ENCODE assay signal across 14 cellular contexts in the genomic region with DNA sequence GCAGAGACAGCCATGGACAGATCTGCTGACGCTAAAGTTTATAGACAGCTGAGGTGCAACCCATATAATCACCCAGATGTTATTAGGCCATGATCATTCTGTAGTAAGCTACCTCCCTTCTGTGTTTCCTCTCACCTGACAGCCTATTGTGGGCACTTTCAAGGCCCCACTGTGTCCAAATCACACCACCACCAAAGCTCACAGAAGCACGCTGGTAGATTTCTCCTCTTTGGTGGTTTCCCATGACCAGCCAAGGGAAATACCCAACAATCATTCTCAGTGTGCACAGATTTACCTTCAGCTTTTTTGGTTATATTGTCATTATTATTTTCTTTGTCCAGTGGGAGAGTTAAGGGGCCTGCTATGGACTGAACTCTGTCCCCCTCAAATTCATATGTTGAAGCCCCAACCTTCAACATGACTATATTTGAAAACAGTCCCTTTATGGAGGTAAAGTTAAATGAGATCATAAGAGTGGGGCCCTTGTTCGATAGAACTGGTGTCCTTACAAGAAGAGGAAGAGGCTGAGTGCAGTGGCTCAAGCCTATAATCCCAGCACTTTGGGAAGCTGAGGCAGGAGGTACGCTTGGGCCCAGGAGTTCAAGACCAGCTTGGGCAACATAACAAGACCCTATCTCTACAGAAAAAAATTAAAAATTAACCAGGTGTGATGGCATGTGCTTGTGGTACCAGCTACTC.
DNase-seq lines count a peak whose midpoint lies in the region; ATAC-seq and TF ChIP-seq lines count a peak whose summit lies in the region.
"Had no signal": no experiment of that assay in that cellular context is flagged by ENCODE, and none has a peak within 500 bp of the region (broad histone marks: within the 10 kb centered on the region; RNA-seq: fewer than 3 reads in every experiment).

No MANE protein-coding gene starts in this region.

- no peak overlapping the region for H2AFZ ChIP-seq in OCI-LY7 (ENCODE audit: low read length)

- CTCF ChIA-PET in OCI-LY7 (lab: Charles Lee; ENCODE audit: unreplicated experiment), result no interaction called here
- CTCF ChIA-PET in HEK293T (lab: Yijun Ruan, JAX), result no interaction called here

- no peaks in the 10 kb centered on the region for H3K9me2 ChIP-seq in OCI-LY7 (ENCODE audit: insufficient read depth, low read length)

- H3K36me3 ChIP-seq in OCI-LY7 (ENCODE audit: insufficient read depth, low read length), result peaks cover 98% of the 10 kb centered on the region

- H3K27ac Mint-ChIP-seq in activated CD4-positive, alpha-beta T cell treated with anti-CD3 and anti-CD28 coated beads, Interleukin-2, amount 10 ng/mL, durations not matched to agents 24 days and 14 days, result no peak overlapping the region
- H3K27ac Mint-ChIP-seq: immature natural killer cell had no signal

- H3K4me1 Mint-ChIP-seq in activated CD4-positive, alpha-beta T cell treated with anti-CD3 and anti-CD28 coated beads, Interleukin-2, amount 10 ng/mL, durations not matched to agents 24 days and 14 days, result no peaks in the 10 kb centered on the region
- H3K4me1 Mint-ChIP-seq: immature natural killer cell had no signal

- ATAC-seq in GM18508 (IDR thresholded peaks at IDR 0.05; ENCODE audit: insufficient read depth, unreplicated experiment) (peak; percentile 88), GM21390 (IDR thresholded peaks at IDR 0.05; ENCODE audit: unreplicated experiment) (peak; percentile 77), HG02981 (IDR thresholded peaks at IDR 0.05; ENCODE audit: unreplicated experiment) (peak; percentile 76)

- peak overlapping the region; percentile 65 for H3K27ac ChIP-seq in OCI-LY7 (ENCODE audit: low read depth, low read length, poor library complexity, severe bottlenecking)

- H3K79me2 ChIP-seq in OCI-LY7 (ENCODE audit: insufficient read depth, low read depth, low read length), result peaks cover 77% of the 10 kb centered on the region

- DNase-seq in OCI-LY7 (ENCODE audit: low spot score) (no peak), NOMO-1 treated with dmso at 0.1 percent for 144 hours (lab: John Stamatoyannopoulos, UW; ENCODE audit: unreplicated experiment) (no peak), HEK293T (ENCODE audit: extremely low spot score) (no peak), iPS-NIHi11 (ENCODE audit: low spot score) (no peak)
- DNase-seq in activated CD4-positive, alpha-beta T cell treated with anti-CD3 and anti-CD28 coated beads, Interleukin-2, amount 10 ng/mL, durations not matched to agents 24 days and 14 days, result no peak
- DNase-seq: C1 segment of cervical spinal cord; immature natural killer cell; NCI-H1092; NCI-H526; Right ventricle myocardium superior; stimulated activated CD4-positive, alpha-beta T cell treated with anti-CD3 and anti-CD28 coated beads, Interleukin-4, amount 100 ng/mL, for 1 hour had no signal

- no peaks in the 10 kb centered on the region for H3K36me3 Mint-ChIP-seq in activated CD4-positive, alpha-beta T cell treated with anti-CD3 and anti-CD28 coated beads, Interleukin-2, amount 10 ng/mL, durations not matched to agents 24 days and 14 days (ENCODE audit: low read depth)
- H3K36me3 Mint-ChIP-seq: immature natural killer cell had no signal

- H3K4me1 ChIP-seq in OCI-LY7 (ENCODE audit: insufficient read depth, low read length, poor library complexity, severe bottlenecking), result peaks cover 59% of the 10 kb centered on the region

- peaks cover 1% of the 10 kb centered on the region for H3K27me3 Mint-ChIP-seq in activated CD4-positive, alpha-beta T cell treated with anti-CD3 and anti-CD28 coated beads, Interleukin-2, amount 10 ng/mL, durations not matched to agents 24 days and 14 days

- no peak overlapping the region for H3K4me3 Mint-ChIP-seq in activated CD4-positive, alpha-beta T cell treated with anti-CD3 and anti-CD28 coated beads, Interleukin-2, amount 10 ng/mL, durations not matched to agents 24 days and 14 days
- H3K4me3 Mint-ChIP-seq: immature natural killer cell had no signal

- H3K9me3 ChIP-seq in OCI-LY7 (ENCODE audit: low read length), result peaks cover 7% of the 10 kb centered on the region; the same call in 1 of the 2 replicates

- TF ChIP-seq CTCF in OCI-LY7 (conservative IDR thresholded peaks at IDR 0.05; ENCODE audit: low read length), result no peak

- no peaks in the 10 kb centered on the region for H4K20me1 ChIP-seq in OCI-LY7 (ENCODE audit: insufficient read depth, low read length)

- intact Hi-C loops in OCI-LY7 (cut with micrococcal nuclease; ENCODE audit: unreplicated experiment), result no loop called here
- intact Hi-C loops in activated CD4-positive, alpha-beta T cell treated with anti-CD3 and anti-CD28 coated beads, Interleukin-2, amount 10 ng/mL, durations not matched to agents 24 days and 14 days (cut with micrococcal nuclease), result no loop called here

- H3K4me3 ChIP-seq in OCI-LY7 (ENCODE audit: low read depth, low read length, poor library complexity, severe bottlenecking), result no peak overlapping the region

- TSS peak; percentile 29 for BruUV-seq in OCI-LY7 (replicated peaks; lab: Mats Ljungman, UMichigan)

- peaks cover 4% of the 10 kb centered on the region for H3K9me3 Mint-ChIP-seq in activated CD4-positive, alpha-beta T cell treated with anti-CD3 and anti-CD28 coated beads, Interleukin-2, amount 10 ng/mL, durations not matched to agents 24 days and 14 days
- H3K9me3 Mint-ChIP-seq: immature natural killer cell had no signal

- H3K4me2 ChIP-seq in OCI-LY7 (ENCODE audit: low read length), result peak overlapping the region; percentile 25; the same call in 1 of the 2 replicates

- POLR2A ChIA-PET in OCI-LY7 (lab: Charles Lee), result interaction anchor here (0.6 to 7.0 kb wide), 9 partner anchors 9 to 54 kb away, joined by 3 to 60 read pairs (median 3); no protein-coding TSS in a partner anchor
- POLR2A ChIA-PET in HEK293T (lab: Yijun Ruan, JAX), result no interaction called here

TF ChIP-seq in HEK293T, 16 proteins besides CTCF, POLR2A, EP300 and RAD21:
- TF ChIP-seq L3MBTL2 (conservative IDR thresholded peaks at IDR 0.05) (no peak), BHLHE40 (IDR thresholded peaks at IDR 0.05; ENCODE audit: borderline replicate concordance) (no peak), FOXA1 (IDR thresholded peaks at IDR 0.05) (no peak), SP1 (IDR thresholded peaks at IDR 0.05) (no peak), SUZ12 (IDR thresholded peaks at IDR 0.05) (no peak), FOXK2 (IDR thresholded peaks at IDR 0.05) (no peak), FOXM1 (IDR thresholded peaks at IDR 0.05; ENCODE audit: borderline replicate concordance) (no peak), ARNT (IDR thresholded peaks at IDR 0.05) (no peak), ZNF384 (IDR thresholded peaks at IDR 0.05) (no peak), TARDBP (IDR thresholded peaks at IDR 0.05) (no peak), HDGF (IDR thresholded peaks at IDR 0.05; ENCODE audit: borderline replicate concordance) (no peak)
- TF ChIP-seq, protein P1, sequence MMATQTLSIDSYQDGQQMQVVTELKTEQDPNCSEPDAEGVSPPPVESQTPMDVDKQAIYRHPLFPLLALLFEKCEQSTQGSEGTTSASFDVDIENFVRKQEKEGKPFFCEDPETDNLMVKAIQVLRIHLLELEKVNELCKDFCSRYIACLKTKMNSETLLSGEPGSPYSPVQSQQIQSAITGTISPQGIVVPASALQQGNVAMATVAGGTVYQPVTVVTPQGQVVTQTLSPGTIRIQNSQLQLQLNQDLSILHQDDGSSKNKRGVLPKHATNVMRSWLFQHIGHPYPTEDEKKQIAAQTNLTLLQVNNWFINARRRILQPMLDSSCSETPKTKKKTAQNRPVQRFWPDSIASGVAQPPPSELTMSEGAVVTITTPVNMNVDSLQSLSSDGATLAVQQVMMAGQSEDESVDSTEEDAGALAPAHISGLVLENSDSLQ (IDR thresholded peaks at IDR 0.05), result no peak
